Comparison of ENCODE assay signal across 18 cellular contexts in genomic region chr7:26428571-26428970, GRCh38.
DNase-seq lines count a peak whose midpoint lies in the region; ATAC-seq, FAIRE-seq and TF ChIP-seq lines count a peak whose summit lies in the region.
"Had no signal": no experiment of that assay in that cellular context is flagged by ENCODE, and none has a peak within 500 bp of the region (broad histone marks: within the 10 kb centered on the region; RNA-seq: fewer than 3 reads in every experiment).

No MANE protein-coding gene starts in this region.

- H3K9me3 ChIP-seq in K562 (replicated peaks; ENCODE audit: control insufficient read depth, insufficient read depth, low read depth, low read length), result no peaks in the 10 kb centered on the region
- H3K9me3 ChIP-seq: BE2C, HAP-1 had no signal

- H3K9ac ChIP-seq in K562 (ENCODE audit: insufficient read depth in 1 of 2, low read depth in 2 of 2, low read length in 2 of 2), result no peak overlapping the region
- H3K9ac ChIP-seq: GM23248 had no signal

- intact Hi-C loops in K562 (cut with micrococcal nuclease), result no loop called here

- H3K4me2 ChIP-seq in K562 (ENCODE audit: insufficient read depth, low read length), result no peak overlapping the region

- no peak overlapping the region for H3K4me3 ChIP-seq in K562
- H3K4me3 ChIP-seq: GM23248, HAP-1 had no signal

- no peak for TF ChIP-seq EP300 in K562 (IDR thresholded peaks at IDR 0.05; ENCODE audit: low read length)

- no peak overlapping the region for H3K27ac ChIP-seq in K562 (ENCODE audit: extremely low read depth, low read depth, low read length)
- H3K27ac ChIP-seq: GM23248 had no signal

- DNase-seq in KBM-7 (peak; percentile 10), NCI-H82 (lab: John Stamatoyannopoulos, UW) (peak; percentile 97), K562 (ENCODE audit: extremely low read depth in 1 of 4, low spot score in 3 of 4) (no peak), cerebellar cortex (ENCODE audit: low spot score) (no peak), HuH-7.5 (ENCODE audit: low spot score) (no peak), HUDEP-2 (lab: John Stamatoyannopoulos, UW; ENCODE audit: unreplicated experiment in 76 of 76) (no peak)
- DNase-seq in stimulated activated CD4-positive, alpha-beta T cell treated with anti-CD3 and anti-CD28 coated beads, Interleukin-4, amount 100 ng/mL, for 1 hour, result no peak
- DNase-seq: BE2C; C1 segment of cervical spinal cord; CD4-positive, CD25-positive, alpha-beta regulatory T cell; CD8-positive, alpha-beta memory T cell; COR-L47 had no signal

- CTCF ChIA-PET in K562 (lab: Yijun Ruan, JAX; ENCODE audit: low intra/inter-chr PET ratio), result no interaction called here

- no peaks in the 10 kb centered on the region for H3K36me3 ChIP-seq in K562 (ENCODE audit: control insufficient read depth, insufficient read depth, low read length)
- H3K36me3 ChIP-seq: BE2C, HAP-1 had no signal

- H4K20me1 ChIP-seq in K562 (replicated peaks; ENCODE audit: control insufficient read depth, insufficient read depth, low read length), result no peaks in the 10 kb centered on the region

- no peak for TF ChIP-seq CTCF in K562 (IDR thresholded peaks at IDR 0.05 in 2 of 3, conservative IDR thresholded peaks at IDR 0.05 in 1 of 3; ENCODE audit: insufficient read depth in 2 of 3, low read depth in 1 of 3, low read length in 3 of 3)

- H3K4me1 ChIP-seq in K562 (replicated peaks in 1 of 2; ENCODE audit: control insufficient read depth in 2 of 2, insufficient read depth in 2 of 2, low read length in 2 of 2), result peaks cover 0 to 3% of the 10 kb centered on the region in 2 experiments; a peak in 3 of 5 replicates
- H3K4me1 ChIP-seq: BE2C, HAP-1 had no signal

- BruUV-seq in K562 (replicated peaks; lab: Mats Ljungman, UMichigan), result no TSS peak

- 0 out of 2 replicates have a peak overlapping the region, but pooled peaks have one; percentile 42 for H2AFZ ChIP-seq in K562 (ENCODE audit: low read depth, low read length)
- H2AFZ ChIP-seq: GM23248 had no signal

- no peaks in the 10 kb centered on the region for H3K27me3 ChIP-seq in K562 (ENCODE audit: control insufficient read depth in 2 of 2, insufficient read depth in 2 of 2, low read length in 2 of 2)
- H3K27me3 ChIP-seq: BE2C had no signal

- no peak for TF ChIP-seq POLR2A in K562 (conservative IDR thresholded peaks at IDR 0.05)

- no peaks in the 10 kb centered on the region for H3K79me2 ChIP-seq in K562 (ENCODE audit: control insufficient read depth, insufficient read depth, low read length)

- 34% methylated on average over 3 of the region's 3 CpGs for WGBS in K562 (ENCODE audit: insufficient coverage, low coverage, missing lambda C conversion rate)

- no peak for TF ChIP-seq RAD21 in K562 (CRISPR knock-in tag; conservative IDR thresholded peaks at IDR 0.05 in 1 of 2, IDR thresholded peaks at IDR 0.05 in 1 of 2)

- no peaks in the 10 kb centered on the region for H3K9me1 ChIP-seq in K562 (ENCODE audit: control insufficient read depth, insufficient read depth, low read length)

- in situ Hi-C loops in KBM-7 (cut with MboI; ENCODE audit: low pct_unique_long_range_greater_than_20kb, low sequenced_read_pairs) (no loop called here), K562 (cut with MboI) (no loop called here)

- POLR2A ChIA-PET in K562 (lab: Yijun Ruan, JAX), result interaction anchor here (0.5 to 1.9 kb wide), 2 partner anchors 9 to 106 kb away, joined by 3 to 7 read pairs; no protein-coding TSS in a partner anchor

- no peak for ATAC-seq in K562
- ATAC-seq: HepG2 had no signal

- FAIRE-seq in K562 (lab: Jason Lieb, UNC), result no peak
- FAIRE-seq: G401.6, GM12891, HepG2, HTR-8/SVneo had no signal

TF ChIP-seq in K562, 482 proteins besides CTCF, POLR2A, EP300 and RAD21:
- TF ChIP-seq ZNF655 (CRISPR knock-in tag; IDR thresholded peaks at IDR 0.05) (no peak), ZNF584 (CRISPR knock-in tag; IDR thresholded peaks at IDR 0.05; ENCODE audit: low read depth) (no peak), PCBP1 (IDR thresholded peaks at IDR 0.05; ENCODE audit: low read depth, low read length, poor library complexity, severe bottlenecking) (no peak), ZNF274 (IDR thresholded peaks at IDR 0.05; ENCODE audit: borderline replicate concordance, low read depth, low read length) (no peak), KAT7 (CRISPR knock-in tag; IDR thresholded peaks at IDR 0.05; ENCODE audit: borderline replicate concordance) (no peak)

Comparison
In these comparisons a context has a peak if more than half of its experiments do, and no peak if none do; other contexts are left out.
1. DNase-seq: peak in KBM-7 (single experiment) and NCI-H82 (single experiment); none in K562 (0 of 4), cerebellar cortex (single experiment), HuH-7.5 (single experiment), HUDEP-2 (0 of 76) and stimulated activated CD4-positive, alpha-beta T cell treated with anti-CD3 and anti-CD28 coated beads, Interleukin-4, amount 100 ng/mL, for 1 hour (single experiment).